In the genomic region with DNA sequence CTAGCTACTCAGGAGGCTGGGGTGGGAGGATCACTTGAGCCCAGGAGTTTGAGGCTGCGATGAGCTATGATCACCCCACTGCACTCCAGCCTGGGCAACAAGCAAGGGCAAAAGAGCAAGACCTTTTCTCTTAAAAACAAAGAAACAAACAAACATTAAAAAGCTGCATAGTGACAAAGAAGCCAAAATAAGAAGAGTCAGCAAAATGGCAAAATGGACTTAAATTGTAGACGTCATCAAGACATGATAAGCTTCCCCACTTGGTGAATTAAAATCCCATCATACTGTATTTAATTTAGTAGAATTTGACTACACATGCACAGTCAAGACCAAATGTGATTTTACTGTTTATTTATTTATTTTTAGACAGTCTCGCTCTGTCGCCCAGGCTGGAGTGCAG, we compare ENCODE assay signal across 30 cellular contexts. TPM values are rescaled to one million over a fixed set of nuclear protein-coding genes. Genes with fewer than 3 reads are reported as not detected.
"Had no signal": no experiment of that assay in that cellular context is flagged by ENCODE, and none has a peak within 500 bp of the region (broad histone marks: within the 10 kb centered on the region; RNA-seq: fewer than 3 reads in every experiment).

No MANE protein-coding gene starts in this region.

- H3K4me1 Mint-ChIP-seq: naive B cell had no signal

- H3K27ac Mint-ChIP-seq: dendritic cell treated with granulocyte-macrophage colony-stimulating factor and Interleukin-4, amounts not matched to agents 40 ng/mL and 50 ng/mL, for 4 days; mesothelial cell of epicardium; naive B cell had no signal

- ATAC-seq: effector memory CD8-positive, alpha-beta T cell; foreskin keratinocyte; gastroesophageal sphincter; heart right ventricle; left cardiac atrium; left lung; left ventricle myocardium superior; lower lobe of right lung; mucosa of descending colon had no signal

- H3K27me3 Mint-ChIP-seq: dendritic cell treated with granulocyte-macrophage colony-stimulating factor and Interleukin-4, amounts not matched to agents 40 ng/mL and 50 ng/mL, for 4 days; effector memory CD8-positive, alpha-beta T cell; naive B cell had no signal

- H3K4me1 ChIP-seq: colonic mucosa, esophagus muscularis mucosa, foreskin keratinocyte, gastroesophageal sphincter, heart right ventricle, left lung, lower lobe of right lung had no signal

- H3K27ac ChIP-seq: colonic mucosa, esophagus muscularis mucosa, foreskin keratinocyte, gastroesophageal sphincter, heart right ventricle, left lung, lower lobe of right lung had no signal

- FAIRE-seq: endothelial cell of umbilical vein, frontal cortex, islet of Langerhans, keratinocyte had no signal

- H3K4me3 Mint-ChIP-seq: dendritic cell treated with granulocyte-macrophage colony-stimulating factor and Interleukin-4, amounts not matched to agents 40 ng/mL and 50 ng/mL, for 4 days; effector memory CD8-positive, alpha-beta T cell; mesothelial cell of epicardium had no signal

- H3K36me3 ChIP-seq: colonic mucosa, esophagus muscularis mucosa, gastroesophageal sphincter, heart right ventricle, left lung, lower lobe of right lung had no signal

- H3K9me3 ChIP-seq: colonic mucosa, lower lobe of right lung had no signal

- H3K27me3 ChIP-seq: colonic mucosa, esophagus muscularis mucosa, foreskin keratinocyte, gastroesophageal sphincter, heart right ventricle, left lung had no signal

- H3K9me3 Mint-ChIP-seq: effector memory CD8-positive, alpha-beta T cell had no signal

- H3K4me3 ChIP-seq: colonic mucosa, esophagus muscularis mucosa, gastroesophageal sphincter, heart right ventricle, left lung, lower lobe of right lung, mucosa of descending colon had no signal

- DNase-seq: colonic mucosa; cortex of kidney; effector CD8-positive, alpha-beta T cell; effector memory CD8-positive, alpha-beta T cell; foreskin keratinocyte; head of caudate nucleus; heart right ventricle; hippocampal formation; left cardiac atrium; left lung; left ventricle myocardium superior; lower lobe of right lung; mesenchymal stem cell; mucosa of descending colon; naive B cell had no signal

RNA-seq across cellular contexts. Expression of a gene that starts 48.8 kb away (rescaled TPM):
- total RNA-seq: dermis microvascular lymphatic vessel endothelial cell, endothelial cell of umbilical vein, epithelial cell of proximal tubule, esophagus muscularis mucosa, fibroblast of lung, fibroblast of villous mesenchyme, heart right ventricle, kidney epithelial cell, left cardiac atrium, left lung, left ventricle myocardium superior, lower lobe of right lung, lung microvascular endothelial cell, mesenteric fat pad had no signal
- polyA plus RNA-seq: endothelial cell of umbilical vein, fibroblast of lung, foreskin keratinocyte, keratinocyte had no signal
